ENCODE assay signal across 1 cellular context in genomic region chr19:42254850-42255765, GRCh38.
TF ChIP-seq lines count a peak whose summit lies in the region.

Gene ERF (minus strand): TSS chr19:42255128. CDS start chr19:42254999, 129 bp downstream.

TF ChIP-seq in HepG2, 621 proteins besides CTCF, POLR2A, EP300 and RAD21 (continued from another document and continues in another):
- TF ChIP-seq CBX2 (IDR thresholded peaks at IDR 0.05; ENCODE audit: low read depth, low read length) (no peak), CBX2 (CRISPR knock-in tag; IDR thresholded peaks at IDR 0.05; ENCODE audit: low read depth) (no peak), ZNF512 (CRISPR knock-in tag; IDR thresholded peaks at IDR 0.05) (no peak), HOXA5 (CRISPR knock-in tag; IDR thresholded peaks at IDR 0.05) (no peak), RNF219 (CRISPR knock-in tag; IDR thresholded peaks at IDR 0.05) (no peak), GTF3A (CRISPR knock-in tag; conservative IDR thresholded peaks at IDR 0.05) (no peak), KDM5B (CRISPR knock-in tag; IDR thresholded peaks at IDR 0.05; ENCODE audit: borderline replicate concordance) (no peak; the same call in 1 of the 2 replicates), ZNF879 (CRISPR knock-in tag; IDR thresholded peaks at IDR 0.05) (no peak), ZNF317 (CRISPR knock-in tag; IDR thresholded peaks at IDR 0.05) (no peak), HINFP (CRISPR knock-in tag; IDR thresholded peaks at IDR 0.05; ENCODE audit: low read depth) (no peak), KMT2B (CRISPR knock-in tag; IDR thresholded peaks at IDR 0.05) (no peak), ZNF776 (CRISPR knock-in tag; IDR thresholded peaks at IDR 0.05) (no peak), MLLT10 (CRISPR knock-in tag; IDR thresholded peaks at IDR 0.05) (no peak), ZBTB7A (CRISPR knock-in tag; IDR thresholded peaks at IDR 0.05) (peak; percentile 46; the same call in 1 of the 2 replicates), TFDP2 (CRISPR knock-in tag; IDR thresholded peaks at IDR 0.05) (no peak), ZNF75D (CRISPR knock-in tag; IDR thresholded peaks at IDR 0.05; ENCODE audit: borderline replicate concordance) (no peak), BRF2 (CRISPR knock-in tag; IDR thresholded peaks at IDR 0.05) (peak; percentile 29; the same call in 1 of the 2 replicates), STAT5B (CRISPR knock-in tag; IDR thresholded peaks at IDR 0.05) (no peak), NONO (IDR thresholded peaks at IDR 0.05) (no peak), NONO (CRISPR knock-in tag; conservative IDR thresholded peaks at IDR 0.05) (no peak; the same call in 1 of the 2 replicates), SATB2 (CRISPR knock-in tag; IDR thresholded peaks at IDR 0.05) (no peak), NFYC (CRISPR knock-in tag; IDR thresholded peaks at IDR 0.05) (peak; percentile 9; the same call in 1 of the 2 replicates), THRA (CRISPR knock-in tag; IDR thresholded peaks at IDR 0.05; ENCODE audit: borderline replicate concordance) (no peak; the same call in 1 of the 2 replicates), TRAFD1 (CRISPR knock-in tag; IDR thresholded peaks at IDR 0.05; ENCODE audit: borderline replicate concordance) (no peak), ZNF550 (CRISPR knock-in tag; IDR thresholded peaks at IDR 0.05; ENCODE audit: borderline replicate concordance) (no peak), ZNF292 (CRISPR knock-in tag; IDR thresholded peaks at IDR 0.05; ENCODE audit: borderline replicate concordance, low read depth) (no peak), ZNF569 (CRISPR knock-in tag; IDR thresholded peaks at IDR 0.05; ENCODE audit: borderline replicate concordance) (no peak), AHDC1 (CRISPR knock-in tag; IDR thresholded peaks at IDR 0.05; ENCODE audit: borderline replicate concordance) (no peak), ZNF557 (CRISPR knock-in tag; IDR thresholded peaks at IDR 0.05) (no peak), FLYWCH1 (CRISPR knock-in tag; IDR thresholded peaks at IDR 0.05) (no peak), SETDB1 (CRISPR knock-in tag; IDR thresholded peaks at IDR 0.05; ENCODE audit: borderline replicate concordance) (no peak), ZZZ3 (CRISPR knock-in tag; IDR thresholded peaks at IDR 0.05; ENCODE audit: borderline replicate concordance) (no peak), POLR2AphosphoS5 (IDR thresholded peaks at IDR 0.05; ENCODE audit: low read depth, low read length) (peak; percentile 82), PRMT3 (CRISPR knock-in tag; IDR thresholded peaks at IDR 0.05; ENCODE audit: borderline replicate concordance, low read depth) (no peak), ZNF678 (CRISPR knock-in tag; IDR thresholded peaks at IDR 0.05) (no peak), FOXO4 (CRISPR knock-in tag; conservative IDR thresholded peaks at IDR 0.05) (no peak), KLF9 (CRISPR knock-in tag; IDR thresholded peaks at IDR 0.05; ENCODE audit: low read depth) (no peak), PRDM4 (CRISPR knock-in tag; IDR thresholded peaks at IDR 0.05; ENCODE audit: borderline replicate concordance) (no peak), AGO2 (optimal IDR thresholded peaks at IDR 0.05; ENCODE audit: low read depth, low read length) (peak; percentile 85)
